ENCODE assay signal across 19 cellular contexts in the genomic region with DNA sequence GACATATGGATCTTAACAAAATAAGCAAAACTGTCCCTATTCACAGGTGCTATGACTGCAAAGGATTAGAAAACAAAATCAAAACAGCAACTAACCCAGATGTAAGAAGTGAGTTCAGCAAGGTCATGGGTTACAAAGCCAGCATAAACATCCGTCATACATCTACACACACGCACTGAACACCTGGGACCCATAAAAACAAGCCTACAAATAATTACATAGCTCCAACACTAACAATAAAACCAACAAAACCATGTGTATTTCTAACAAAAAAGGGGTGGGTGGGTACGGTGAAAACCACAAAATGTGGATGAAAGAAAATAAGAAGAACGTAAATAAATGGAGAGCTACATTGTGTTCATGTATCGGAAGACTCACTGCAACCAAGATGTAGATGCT.
DNase-seq lines count a peak whose midpoint lies in the region; ATAC-seq lines count a peak whose summit lies in the region.
"Had no signal": no experiment of that assay in that cellular context is flagged by ENCODE, and none has a peak within 500 bp of the region (broad histone marks: within the 10 kb centered on the region; RNA-seq: fewer than 3 reads in every experiment).

No MANE protein-coding gene starts in this region.

- H3K9me3 Mint-ChIP-seq in activated naive CD4-positive, alpha-beta T cell treated with anti-CD3 and anti-CD28 coated beads, Interleukin-2, amount 50 U/mL, for 24 hours, result no peaks in the 10 kb centered on the region
- no peaks in the 10 kb centered on the region for H3K9me3 Mint-ChIP-seq in activated naive CD4-positive, alpha-beta T cell treated with anti-CD3 and anti-CD28 coated beads for 36 hours
- H3K9me3 Mint-ChIP-seq in dendritic cell treated with granulocyte-macrophage colony-stimulating factor and Interleukin-4, amounts not matched to agents 40 ng/mL and 50 ng/mL, for 4 days, result no peaks in the 10 kb centered on the region

- H3K27ac ChIP-seq in thymus (ENCODE audit: low read depth), result peak overlapping the region; percentile 89
- H3K27ac ChIP-seq: ascending aorta, neutrophil, SJCRH30 had no signal

- peak overlapping the region; percentile 8 for H3K4me3 Mint-ChIP-seq in activated naive CD4-positive, alpha-beta T cell treated with anti-CD3 and anti-CD28 coated beads, Interleukin-2, amount 50 U/mL, for 24 hours
- H3K4me3 Mint-ChIP-seq in activated naive CD4-positive, alpha-beta T cell treated with anti-CD3 and anti-CD28 coated beads for 36 hours, result no peak overlapping the region
- H3K4me3 Mint-ChIP-seq in dendritic cell treated with granulocyte-macrophage colony-stimulating factor and Interleukin-4, amounts not matched to agents 40 ng/mL and 50 ng/mL, for 4 days, result no peak overlapping the region
- H3K4me3 Mint-ChIP-seq: endodermal cell had no signal

- intact Hi-C loops in activated naive CD4-positive, alpha-beta T cell treated with anti-CD3 and anti-CD28 coated beads for 36 hours (cut with micrococcal nuclease), result loop anchor here (1.0 to 10.0 kb wide), 6 partner anchors 13 to 478 kb away; a partner anchor contains a TSS
- intact Hi-C loops in dendritic cell treated with granulocyte-macrophage colony-stimulating factor and Interleukin-4, amounts not matched to agents 40 ng/mL and 50 ng/mL, for 4 days (cut with micrococcal nuclease), result no loop called here

- H3K9me3 ChIP-seq in thymus (ENCODE audit: control insufficient read depth), result no peaks in the 10 kb centered on the region
- H3K9me3 ChIP-seq: ascending aorta, neutrophil, SJCRH30 had no signal

- H3K4me1 Mint-ChIP-seq in activated naive CD4-positive, alpha-beta T cell treated with anti-CD3 and anti-CD28 coated beads, Interleukin-2, amount 50 U/mL, for 24 hours, result peaks cover 69% of the 10 kb centered on the region
- peaks cover 64% of the 10 kb centered on the region for H3K4me1 Mint-ChIP-seq in activated naive CD4-positive, alpha-beta T cell treated with anti-CD3 and anti-CD28 coated beads for 36 hours (ENCODE audit: low read depth)
- H3K4me1 Mint-ChIP-seq in dendritic cell treated with granulocyte-macrophage colony-stimulating factor and Interleukin-4, amounts not matched to agents 40 ng/mL and 50 ng/mL, for 4 days (ENCODE audit: low read depth), result peaks cover 64% of the 10 kb centered on the region
- H3K4me1 Mint-ChIP-seq: endodermal cell had no signal

- H3K4me3 ChIP-seq in thymus (ENCODE audit: low read length), result no peak overlapping the region
- H3K4me3 ChIP-seq: ascending aorta, SJCRH30 had no signal

- CTCF ChIA-PET in activated naive CD4-positive, alpha-beta T cell treated with anti-CD3 and anti-CD28 coated beads for 36 hours (lab: Charles Lee), result interaction anchor here (0.7 kb wide), 1 partner anchor 67 kb away, joined by 3 read pairs; no protein-coding TSS in a partner anchor

- DNase-seq in activated naive CD4-positive, alpha-beta T cell treated with anti-CD3 and anti-CD28 coated beads for 36 hours, result no peak
- DNase-seq in NCI-H748 treated with DMSO at 0.1 percent for 48 hours (lab: John Stamatoyannopoulos, UW) (peak; percentile 54), GOT3 (lab: John Stamatoyannopoulos, UW) (no peak)
- DNase-seq: activated CD8-positive, alpha-beta memory T cell treated with anti-CD3 and anti-CD28 coated beads, Interleukin-2, amount 50 U/mL, for 4 hours; activated gamma-delta T cell; endodermal cell; glutamatergic neuron; midbrain; NCI-H524; PC-3; SJCRH30; T1000 had no signal

- H3K27me3 ChIP-seq in thymus (ENCODE audit: control insufficient read depth, insufficient read depth), result no peaks in the 10 kb centered on the region
- H3K27me3 ChIP-seq: ascending aorta, neutrophil, SJCRH30 had no signal

- peaks cover 13% of the 10 kb centered on the region for H3K36me3 Mint-ChIP-seq in activated naive CD4-positive, alpha-beta T cell treated with anti-CD3 and anti-CD28 coated beads, Interleukin-2, amount 50 U/mL, for 24 hours
- peaks cover 2% of the 10 kb centered on the region for H3K36me3 Mint-ChIP-seq in activated naive CD4-positive, alpha-beta T cell treated with anti-CD3 and anti-CD28 coated beads for 36 hours (ENCODE audit: low read depth)
- H3K36me3 Mint-ChIP-seq in dendritic cell treated with granulocyte-macrophage colony-stimulating factor and Interleukin-4, amounts not matched to agents 40 ng/mL and 50 ng/mL, for 4 days (ENCODE audit: low read depth), result peaks cover 74% of the 10 kb centered on the region

- H3K36me3 ChIP-seq in thymus (ENCODE audit: control insufficient read depth, insufficient read depth), result peaks cover 33% of the 10 kb centered on the region
- H3K36me3 ChIP-seq: ascending aorta, neutrophil, SJCRH30 had no signal

- no peaks in the 10 kb centered on the region for H3K27me3 Mint-ChIP-seq in activated naive CD4-positive, alpha-beta T cell treated with anti-CD3 and anti-CD28 coated beads, Interleukin-2, amount 50 U/mL, for 24 hours
- peaks cover 6% of the 10 kb centered on the region for H3K27me3 Mint-ChIP-seq in activated naive CD4-positive, alpha-beta T cell treated with anti-CD3 and anti-CD28 coated beads for 36 hours (ENCODE audit: low read depth)
- no peaks in the 10 kb centered on the region for H3K27me3 Mint-ChIP-seq in dendritic cell treated with granulocyte-macrophage colony-stimulating factor and Interleukin-4, amounts not matched to agents 40 ng/mL and 50 ng/mL, for 4 days

- H3K27ac Mint-ChIP-seq in activated naive CD4-positive, alpha-beta T cell treated with anti-CD3 and anti-CD28 coated beads, Interleukin-2, amount 50 U/mL, for 24 hours, result peak overlapping the region; percentile 71
- H3K27ac Mint-ChIP-seq in activated naive CD4-positive, alpha-beta T cell treated with anti-CD3 and anti-CD28 coated beads for 36 hours, result no peak overlapping the region
- H3K27ac Mint-ChIP-seq in dendritic cell treated with granulocyte-macrophage colony-stimulating factor and Interleukin-4, amounts not matched to agents 40 ng/mL and 50 ng/mL, for 4 days, result peak overlapping the region; percentile 61
- H3K27ac Mint-ChIP-seq: endodermal cell had no signal

- peaks cover 54% of the 10 kb centered on the region for H3K4me1 ChIP-seq in thymus (ENCODE audit: control insufficient read depth, insufficient read depth, low read length)
- H3K4me1 ChIP-seq: ascending aorta, SJCRH30 had no signal

- WGBS in thymus, result 12% methylated on average over 5 of the region's 5 CpGs

- ATAC-seq in HG02763 (IDR thresholded peaks at IDR 0.05; ENCODE audit: unreplicated experiment) (no peak), GM18867 (IDR thresholded peaks at IDR 0.05; ENCODE audit: unreplicated experiment) (no peak)
- ATAC-seq: PC-3 had no signal
